In the genomic region with DNA sequence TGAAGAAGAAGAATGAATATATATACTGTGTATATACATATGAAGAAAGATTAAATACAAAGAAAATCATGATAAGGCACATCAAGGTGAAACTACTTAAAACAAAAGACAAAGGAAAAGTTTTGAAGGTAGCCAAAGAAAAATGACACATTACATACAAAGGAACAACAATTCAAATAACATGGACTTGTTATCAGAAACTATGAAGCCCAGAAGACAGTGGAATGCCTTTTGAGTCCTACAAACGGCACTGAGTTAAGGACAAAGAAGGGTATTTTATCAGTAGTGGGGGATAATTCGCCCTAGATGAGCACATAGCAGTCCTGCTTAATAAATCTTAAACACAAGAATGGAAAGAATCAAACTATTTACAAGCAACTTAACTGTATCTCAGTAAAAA, we compare ENCODE assay signal across 7 cellular contexts.
"Had no signal": no experiment of that assay in that cellular context is flagged by ENCODE, and none has a peak within 500 bp of the region (broad histone marks: within the 10 kb centered on the region; RNA-seq: fewer than 3 reads in every experiment).

No MANE protein-coding gene starts in this region.

- DNase-seq: GDM1, GF-D8 had no signal

- FAIRE-seq: GM12878, GM12891, GM12892, GM18507, GM19239 had no signal

- ATAC-seq: GM12878 had no signal

- H3K4me3 ChIP-seq: GM12878 had no signal
